Comparison of ENCODE assay signal across 1 cellular context in the genomic region with DNA sequence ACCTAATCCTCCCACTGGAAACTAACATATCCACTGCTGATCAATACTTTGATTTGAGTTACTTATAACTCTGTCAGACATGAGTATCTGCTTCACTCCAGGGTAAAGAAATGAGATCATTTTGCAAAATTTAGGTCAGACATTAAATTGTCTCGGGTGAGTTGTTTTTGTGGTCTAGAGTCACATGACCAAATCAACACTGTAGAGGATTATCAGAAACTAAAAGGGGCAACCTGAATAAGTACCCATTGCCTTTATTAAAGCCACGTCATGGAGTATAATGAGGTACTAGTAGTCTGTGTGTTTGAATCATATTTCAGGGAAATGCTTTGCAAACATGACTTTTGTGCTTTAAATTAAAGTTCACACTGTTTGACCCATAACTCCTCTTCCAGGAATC.
TF ChIP-seq lines count a peak whose summit lies in the region.

No MANE protein-coding gene starts in this region.

TF ChIP-seq in GM23338, 12 proteins besides CTCF, POLR2A, EP300 and RAD21 (continued from another document):
- TF ChIP-seq, protein P1, sequence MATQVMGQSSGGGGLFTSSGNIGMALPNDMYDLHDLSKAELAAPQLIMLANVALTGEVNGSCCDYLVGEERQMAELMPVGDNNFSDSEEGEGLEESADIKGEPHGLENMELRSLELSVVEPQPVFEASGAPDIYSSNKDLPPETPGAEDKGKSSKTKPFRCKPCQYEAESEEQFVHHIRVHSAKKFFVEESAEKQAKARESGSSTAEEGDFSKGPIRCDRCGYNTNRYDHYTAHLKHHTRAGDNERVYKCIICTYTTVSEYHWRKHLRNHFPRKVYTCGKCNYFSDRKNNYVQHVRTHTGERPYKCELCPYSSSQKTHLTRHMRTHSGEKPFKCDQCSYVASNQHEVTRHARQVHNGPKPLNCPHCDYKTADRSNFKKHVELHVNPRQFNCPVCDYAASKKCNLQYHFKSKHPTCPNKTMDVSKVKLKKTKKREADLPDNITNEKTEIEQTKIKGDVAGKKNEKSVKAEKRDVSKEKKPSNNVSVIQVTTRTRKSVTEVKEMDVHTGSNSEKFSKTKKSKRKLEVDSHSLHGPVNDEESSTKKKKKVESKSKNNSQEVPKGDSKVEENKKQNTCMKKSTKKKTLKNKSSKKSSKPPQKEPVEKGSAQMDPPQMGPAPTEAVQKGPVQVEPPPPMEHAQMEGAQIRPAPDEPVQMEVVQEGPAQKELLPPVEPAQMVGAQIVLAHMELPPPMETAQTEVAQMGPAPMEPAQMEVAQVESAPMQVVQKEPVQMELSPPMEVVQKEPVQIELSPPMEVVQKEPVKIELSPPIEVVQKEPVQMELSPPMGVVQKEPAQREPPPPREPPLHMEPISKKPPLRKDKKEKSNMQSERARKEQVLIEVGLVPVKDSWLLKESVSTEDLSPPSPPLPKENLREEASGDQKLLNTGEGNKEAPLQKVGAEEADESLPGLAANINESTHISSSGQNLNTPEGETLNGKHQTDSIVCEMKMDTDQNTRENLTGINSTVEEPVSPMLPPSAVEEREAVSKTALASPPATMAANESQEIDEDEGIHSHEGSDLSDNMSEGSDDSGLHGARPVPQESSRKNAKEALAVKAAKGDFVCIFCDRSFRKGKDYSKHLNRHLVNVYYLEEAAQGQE (IDR thresholded peaks at IDR 0.05; ENCODE audit: unreplicated experiment), result no peak
- TF ChIP-seq POLR2AphosphoS5 (IDR thresholded peaks at IDR 0.05; ENCODE audit: low read depth), result no peak
